Comparison of ENCODE assay signal across 17 cellular contexts in the genomic region with DNA sequence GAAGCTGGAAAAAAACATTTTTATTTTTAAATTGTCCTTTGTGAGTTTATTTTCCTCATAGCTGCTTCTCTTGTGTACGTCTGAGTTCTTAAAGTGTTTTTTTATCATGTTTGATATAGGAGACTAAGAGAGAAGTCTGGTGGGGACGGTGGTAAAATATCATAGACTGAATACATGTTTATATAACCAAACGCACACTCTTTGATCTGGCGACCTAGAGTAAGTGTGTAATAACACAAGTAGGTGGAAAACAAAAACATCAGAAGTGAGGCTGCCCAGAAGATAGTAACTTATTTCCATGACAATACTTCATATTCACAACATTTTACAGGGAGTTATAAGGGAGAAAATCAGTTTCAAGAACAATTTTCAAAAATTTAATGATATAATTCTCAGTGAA.
"Had no signal": no experiment of that assay in that cellular context is flagged by ENCODE, and none has a peak within 500 bp of the region (broad histone marks: within the 10 kb centered on the region; RNA-seq: fewer than 3 reads in every experiment).

No MANE protein-coding gene starts in this region.

- H3K9me3 Mint-ChIP-seq: activated naive CD4-positive, alpha-beta T cell treated with anti-CD3 and anti-CD28 coated beads for 36 hours; dendritic cell treated with granulocyte-macrophage colony-stimulating factor and Interleukin-4, amounts not matched to agents 40 ng/mL and 50 ng/mL, for 4 days; stimulated activated naive B cell treated with anti-CD40 and anti-IgM and Interleukin-4, amounts not matched to agents 10 μg/mL and 1 μg/mL and 100 μg/mL, for 72 hours had no signal

- DNase-seq: activated naive CD4-positive, alpha-beta T cell treated with anti-CD3 and anti-CD28 coated beads for 36 hours; activated naive CD8-positive, alpha-beta T cell treated with anti-CD3 and anti-CD28 coated beads, Interleukin-2, amount 50 U/mL, for 24 hours; activated T-cell treated with anti-CD3 and anti-CD28 coated beads for 4 hours; central memory CD4-positive, alpha-beta T cell; effector memory CD4-positive, alpha-beta T cell; heart right ventricle; left colon; lower lobe of right lung; midbrain; posterior cingulate gyrus; stimulated activated CD4-positive, alpha-beta T cell treated with anti-CD3 and anti-CD28 coated beads, Interleukin-15, amount 100 ng/mL, for 24 hours; stimulated activated CD4-positive, alpha-beta T cell treated with anti-CD3 and anti-CD28 coated beads, Interleukin-4, amount 100 ng/mL, for 1 hour; stimulated activated naive B cell treated with anti-CD40 and anti-IgM and Interleukin-4, amounts not matched to agents 10 μg/mL and 1 μg/mL and 100 μg/mL, for 72 hours had no signal

- H3K27ac ChIP-seq: gastroesophageal sphincter, lower lobe of right lung, tibial nerve had no signal

- H3K9me3 ChIP-seq: ascending aorta, gastroesophageal sphincter, lower lobe of right lung, tibial nerve had no signal

- H3K4me3 ChIP-seq: ascending aorta, gastroesophageal sphincter, heart right ventricle, lower lobe of right lung, tibial nerve had no signal

- H3K4me1 ChIP-seq: ascending aorta, gastroesophageal sphincter, heart right ventricle, lower lobe of right lung, tibial nerve had no signal

- ATAC-seq: activated naive CD8-positive, alpha-beta T cell treated with anti-CD3 and anti-CD28 coated beads, Interleukin-2, amount 50 U/mL, for 24 hours; gastroesophageal sphincter; left colon; lower lobe of right lung; stimulated activated naive B cell treated with anti-CD40 and anti-IgM and Interleukin-4, amounts not matched to agents 10 μg/mL and 1 μg/mL and 100 μg/mL, for 72 hours had no signal

- H3K4me3 Mint-ChIP-seq: activated naive CD4-positive, alpha-beta T cell treated with anti-CD3 and anti-CD28 coated beads for 36 hours; activated naive CD8-positive, alpha-beta T cell treated with anti-CD3 and anti-CD28 coated beads, Interleukin-2, amount 50 U/mL, for 24 hours; dendritic cell treated with granulocyte-macrophage colony-stimulating factor and Interleukin-4, amounts not matched to agents 40 ng/mL and 50 ng/mL, for 4 days; stimulated activated naive B cell treated with anti-CD40 and anti-IgM and Interleukin-4, amounts not matched to agents 10 μg/mL and 1 μg/mL and 100 μg/mL, for 72 hours had no signal

- H3K27ac Mint-ChIP-seq: activated naive CD4-positive, alpha-beta T cell treated with anti-CD3 and anti-CD28 coated beads for 36 hours; activated naive CD8-positive, alpha-beta T cell treated with anti-CD3 and anti-CD28 coated beads, Interleukin-2, amount 50 U/mL, for 24 hours; dendritic cell treated with granulocyte-macrophage colony-stimulating factor and Interleukin-4, amounts not matched to agents 40 ng/mL and 50 ng/mL, for 4 days; stimulated activated naive B cell treated with anti-CD40 and anti-IgM and Interleukin-4, amounts not matched to agents 10 μg/mL and 1 μg/mL and 100 μg/mL, for 72 hours had no signal

- H3K4me1 Mint-ChIP-seq: activated naive CD8-positive, alpha-beta T cell treated with anti-CD3 and anti-CD28 coated beads, Interleukin-2, amount 50 U/mL, for 24 hours; stimulated activated naive B cell treated with anti-CD40 and anti-IgM and Interleukin-4, amounts not matched to agents 10 μg/mL and 1 μg/mL and 100 μg/mL, for 72 hours had no signal

- H3K27me3 ChIP-seq: ascending aorta, gastroesophageal sphincter, heart right ventricle, tibial nerve had no signal

- H3K36me3 Mint-ChIP-seq: stimulated activated naive B cell treated with anti-CD40 and anti-IgM and Interleukin-4, amounts not matched to agents 10 μg/mL and 1 μg/mL and 100 μg/mL, for 72 hours had no signal

- H3K27me3 Mint-ChIP-seq: activated naive CD8-positive, alpha-beta T cell treated with anti-CD3 and anti-CD28 coated beads, Interleukin-2, amount 50 U/mL, for 24 hours; dendritic cell treated with granulocyte-macrophage colony-stimulating factor and Interleukin-4, amounts not matched to agents 40 ng/mL and 50 ng/mL, for 4 days; stimulated activated naive B cell treated with anti-CD40 and anti-IgM and Interleukin-4, amounts not matched to agents 10 μg/mL and 1 μg/mL and 100 μg/mL, for 72 hours had no signal

- H3K36me3 ChIP-seq: ascending aorta, gastroesophageal sphincter, heart right ventricle, lower lobe of right lung, tibial nerve had no signal
